1 cellular context compared by ENCODE assay signal in the genomic region with DNA sequence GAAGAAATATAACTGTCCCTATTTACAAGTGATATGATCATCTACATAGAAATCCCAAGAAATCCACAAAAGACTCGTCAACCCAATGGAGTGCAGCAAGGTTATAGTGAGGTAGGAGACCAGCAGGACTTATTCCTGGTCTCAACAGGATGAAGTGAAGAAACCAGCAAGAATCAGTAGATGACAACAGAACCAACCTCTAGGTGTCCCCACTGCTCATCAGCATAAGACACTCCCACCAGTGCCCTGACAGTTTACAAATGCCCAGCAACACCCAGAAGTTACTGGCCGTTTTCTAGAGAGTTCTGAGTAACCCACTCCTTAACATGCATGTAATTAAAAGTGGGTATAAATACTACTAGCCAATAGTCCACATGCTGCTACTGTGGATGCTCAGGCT.
TF ChIP-seq lines count a peak whose summit lies in the region.

No MANE protein-coding gene starts in this region.

TF ChIP-seq in GM12878, 131 proteins besides CTCF, POLR2A, EP300 and RAD21 (continued from another document):
- TF ChIP-seq, protein P1, sequence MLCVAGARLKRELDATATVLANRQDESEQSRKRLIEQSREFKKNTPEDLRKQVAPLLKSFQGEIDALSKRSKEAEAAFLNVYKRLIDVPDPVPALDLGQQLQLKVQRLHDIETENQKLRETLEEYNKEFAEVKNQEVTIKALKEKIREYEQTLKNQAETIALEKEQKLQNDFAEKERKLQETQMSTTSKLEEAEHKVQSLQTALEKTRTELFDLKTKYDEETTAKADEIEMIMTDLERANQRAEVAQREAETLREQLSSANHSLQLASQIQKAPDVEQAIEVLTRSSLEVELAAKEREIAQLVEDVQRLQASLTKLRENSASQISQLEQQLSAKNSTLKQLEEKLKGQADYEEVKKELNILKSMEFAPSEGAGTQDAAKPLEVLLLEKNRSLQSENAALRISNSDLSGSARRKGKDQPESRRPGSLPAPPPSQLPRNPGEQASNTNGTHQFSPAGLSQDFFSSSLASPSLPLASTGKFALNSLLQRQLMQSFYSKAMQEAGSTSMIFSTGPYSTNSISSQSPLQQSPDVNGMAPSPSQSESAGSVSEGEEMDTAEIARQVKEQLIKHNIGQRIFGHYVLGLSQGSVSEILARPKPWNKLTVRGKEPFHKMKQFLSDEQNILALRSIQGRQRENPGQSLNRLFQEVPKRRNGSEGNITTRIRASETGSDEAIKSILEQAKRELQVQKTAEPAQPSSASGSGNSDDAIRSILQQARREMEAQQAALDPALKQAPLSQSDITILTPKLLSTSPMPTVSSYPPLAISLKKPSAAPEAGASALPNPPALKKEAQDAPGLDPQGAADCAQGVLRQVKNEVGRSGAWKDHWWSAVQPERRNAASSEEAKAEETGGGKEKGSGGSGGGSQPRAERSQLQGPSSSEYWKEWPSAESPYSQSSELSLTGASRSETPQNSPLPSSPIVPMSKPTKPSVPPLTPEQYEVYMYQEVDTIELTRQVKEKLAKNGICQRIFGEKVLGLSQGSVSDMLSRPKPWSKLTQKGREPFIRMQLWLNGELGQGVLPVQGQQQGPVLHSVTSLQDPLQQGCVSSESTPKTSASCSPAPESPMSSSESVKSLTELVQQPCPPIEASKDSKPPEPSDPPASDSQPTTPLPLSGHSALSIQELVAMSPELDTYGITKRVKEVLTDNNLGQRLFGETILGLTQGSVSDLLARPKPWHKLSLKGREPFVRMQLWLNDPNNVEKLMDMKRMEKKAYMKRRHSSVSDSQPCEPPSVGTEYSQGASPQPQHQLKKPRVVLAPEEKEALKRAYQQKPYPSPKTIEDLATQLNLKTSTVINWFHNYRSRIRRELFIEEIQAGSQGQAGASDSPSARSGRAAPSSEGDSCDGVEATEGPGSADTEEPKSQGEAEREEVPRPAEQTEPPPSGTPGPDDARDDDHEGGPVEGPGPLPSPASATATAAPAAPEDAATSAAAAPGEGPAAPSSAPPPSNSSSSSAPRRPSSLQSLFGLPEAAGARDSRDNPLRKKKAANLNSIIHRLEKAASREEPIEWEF (IDR thresholded peaks at IDR 0.05; ENCODE audit: insufficient replicate concordance, low read depth, low read length), result no peak
- TF ChIP-seq YBX1 (IDR thresholded peaks at IDR 0.05) (no peak), NR2C2 (IDR thresholded peaks at IDR 0.05; ENCODE audit: borderline replicate concordance, control insufficient read depth, insufficient read length, low read depth) (no peak), HDGF (IDR thresholded peaks at IDR 0.05) (no peak), ZNF622 (IDR thresholded peaks at IDR 0.05) (no peak), POLR2AphosphoS5 (IDR thresholded peaks at IDR 0.05; ENCODE audit: low read length) (no peak), CHD2 (IDR thresholded peaks at IDR 0.05; ENCODE audit: borderline replicate concordance, low read depth, low read length) (no peak), CREM (IDR thresholded peaks at IDR 0.05; ENCODE audit: low read depth) (no peak), NRF1 (conservative IDR thresholded peaks at IDR 0.05; ENCODE audit: low read depth, low read length) (no peak), SPI1 (IDR thresholded peaks at IDR 0.05; ENCODE audit: borderline replicate concordance, insufficient read depth, low read depth, low read length) (no peak), MYB (IDR thresholded peaks at IDR 0.05; ENCODE audit: borderline replicate concordance, low read depth, low read length) (no peak), RUNX3 (IDR thresholded peaks at IDR 0.05; ENCODE audit: low read length) (no peak), ATF7 (IDR thresholded peaks at IDR 0.05; ENCODE audit: low read depth) (no peak), ZNF207 (IDR thresholded peaks at IDR 0.05; ENCODE audit: borderline replicate concordance) (no peak), FOXK2 (IDR thresholded peaks at IDR 0.05) (no peak)
- TF ChIP-seq, protein P2, sequence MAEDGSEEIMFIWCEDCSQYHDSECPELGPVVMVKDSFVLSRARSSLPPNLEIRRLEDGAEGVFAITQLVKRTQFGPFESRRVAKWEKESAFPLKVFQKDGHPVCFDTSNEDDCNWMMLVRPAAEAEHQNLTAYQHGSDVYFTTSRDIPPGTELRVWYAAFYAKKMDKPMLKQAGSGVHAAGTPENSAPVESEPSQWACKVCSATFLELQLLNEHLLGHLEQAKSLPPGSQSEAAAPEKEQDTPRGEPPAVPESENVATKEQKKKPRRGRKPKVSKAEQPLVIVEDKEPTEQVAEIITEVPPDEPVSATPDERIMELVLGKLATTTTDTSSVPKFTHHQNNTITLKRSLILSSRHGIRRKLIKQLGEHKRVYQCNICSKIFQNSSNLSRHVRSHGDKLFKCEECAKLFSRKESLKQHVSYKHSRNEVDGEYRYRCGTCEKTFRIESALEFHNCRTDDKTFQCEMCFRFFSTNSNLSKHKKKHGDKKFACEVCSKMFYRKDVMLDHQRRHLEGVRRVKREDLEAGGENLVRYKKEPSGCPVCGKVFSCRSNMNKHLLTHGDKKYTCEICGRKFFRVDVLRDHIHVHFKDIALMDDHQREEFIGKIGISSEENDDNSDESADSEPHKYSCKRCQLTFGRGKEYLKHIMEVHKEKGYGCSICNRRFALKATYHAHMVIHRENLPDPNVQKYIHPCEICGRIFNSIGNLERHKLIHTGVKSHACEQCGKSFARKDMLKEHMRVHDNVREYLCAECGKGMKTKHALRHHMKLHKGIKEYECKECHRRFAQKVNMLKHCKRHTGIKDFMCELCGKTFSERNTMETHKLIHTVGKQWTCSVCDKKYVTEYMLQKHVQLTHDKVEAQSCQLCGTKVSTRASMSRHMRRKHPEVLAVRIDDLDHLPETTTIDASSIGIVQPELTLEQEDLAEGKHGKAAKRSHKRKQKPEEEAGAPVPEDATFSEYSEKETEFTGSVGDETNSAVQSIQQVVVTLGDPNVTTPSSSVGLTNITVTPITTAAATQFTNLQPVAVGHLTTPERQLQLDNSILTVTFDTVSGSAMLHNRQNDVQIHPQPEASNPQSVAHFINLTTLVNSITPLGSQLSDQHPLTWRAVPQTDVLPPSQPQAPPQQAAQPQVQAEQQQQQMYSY (CRISPR knock-in tag; IDR thresholded peaks at IDR 0.05), result no peak
- TF ChIP-seq, protein P3, sequence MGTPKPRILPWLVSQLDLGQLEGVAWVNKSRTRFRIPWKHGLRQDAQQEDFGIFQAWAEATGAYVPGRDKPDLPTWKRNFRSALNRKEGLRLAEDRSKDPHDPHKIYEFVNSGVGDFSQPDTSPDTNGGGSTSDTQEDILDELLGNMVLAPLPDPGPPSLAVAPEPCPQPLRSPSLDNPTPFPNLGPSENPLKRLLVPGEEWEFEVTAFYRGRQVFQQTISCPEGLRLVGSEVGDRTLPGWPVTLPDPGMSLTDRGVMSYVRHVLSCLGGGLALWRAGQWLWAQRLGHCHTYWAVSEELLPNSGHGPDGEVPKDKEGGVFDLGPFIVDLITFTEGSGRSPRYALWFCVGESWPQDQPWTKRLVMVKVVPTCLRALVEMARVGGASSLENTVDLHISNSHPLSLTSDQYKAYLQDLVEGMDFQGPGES (IDR thresholded peaks at IDR 0.05), result no peak
